19 cellular contexts compared by ENCODE assay signal in the genomic region with DNA sequence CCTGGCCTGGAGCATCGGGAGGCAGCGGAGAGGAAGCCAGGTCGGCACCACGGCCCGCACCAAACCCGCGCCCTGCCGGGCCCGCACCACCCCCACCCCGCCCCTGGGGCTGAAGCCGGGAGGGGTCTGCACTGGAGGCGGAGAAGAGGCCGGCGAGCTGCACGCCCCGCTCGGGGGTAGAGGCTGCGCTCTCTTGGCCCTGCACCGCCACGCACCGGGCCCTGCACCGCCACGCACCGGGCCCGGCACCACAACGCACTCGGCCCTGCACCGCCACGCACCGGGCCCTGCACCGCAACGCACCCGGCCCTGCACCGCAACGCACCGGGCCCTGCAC. TPM values are rescaled to one million over a fixed set of nuclear protein-coding genes. Genes with fewer than 3 reads are reported as not detected.
DNase-seq lines count a peak whose midpoint lies in the region; ATAC-seq, FAIRE-seq and TF ChIP-seq lines count a peak whose summit lies in the region.
"Had no signal": no experiment of that assay in that cellular context is flagged by ENCODE, and none has a peak within 500 bp of the region (broad histone marks: within the 10 kb centered on the region; RNA-seq: fewer than 3 reads in every experiment).

No MANE protein-coding gene starts in this region.

- no peaks in the 10 kb centered on the region for H3K27me3 ChIP-seq in BLaER1
- no peaks in the 10 kb centered on the region for H3K27me3 ChIP-seq in CD8-positive, alpha-beta T cell (ENCODE audit: insufficient read depth, low read length)
- peaks cover 25% of the 10 kb centered on the region for H3K27me3 ChIP-seq in osteoblast (ENCODE audit: insufficient read depth, low read length)
- H3K27me3 ChIP-seq in pancreas, result peaks cover 0 to 5% (median 0%) of the 10 kb centered on the region in 4 donors
- peaks cover 7 to 31% (median 15%) of the 10 kb centered on the region in 3 donors for H3K27me3 ChIP-seq in sigmoid colon

- peak overlapping the region; percentile 43 for H3K4me3 Mint-ChIP-seq in CD8-positive, alpha-beta T cell
- H3K4me3 Mint-ChIP-seq: B cell, HFFc6 had no signal

- TF ChIP-seq EP300 in sigmoid colon (IDR thresholded peaks at IDR 0.05), result no peak

- H3K36me3 Mint-ChIP-seq in CD8-positive, alpha-beta T cell, result no peaks in the 10 kb centered on the region
- H3K36me3 Mint-ChIP-seq: CD14-positive monocyte; CD8-positive, alpha-beta memory T cell had no signal

- H3K27me3 Mint-ChIP-seq in CD8-positive, alpha-beta T cell (ENCODE audit: low read depth), result peaks cover 43% of the 10 kb centered on the region

- intact Hi-C loops in CD8-positive, alpha-beta T cell (cut with DNase I, micrococcal nuclease), result no loop called here
- intact Hi-C loops in pancreas (cut with DNase I) (no loop called here), sigmoid colon (cut with DNase I) (no loop called here)

- H3K4me2 ChIP-seq in BLaER1 (peak overlapping the region; percentile 87), osteoblast (ENCODE audit: insufficient read depth, low read length) (no peak overlapping the region)

- H3K4me3 ChIP-seq in BLaER1, result peak overlapping the region; percentile 52; the same call in 1 of the 2 replicates
- no peak overlapping the region for H3K4me3 ChIP-seq in CD8-positive, alpha-beta T cell (ENCODE audit: low read depth, low read length)
- no peak overlapping the region for H3K4me3 ChIP-seq in osteoblast (ENCODE audit: insufficient read depth, low read length)
- no peak overlapping the region for H3K4me3 ChIP-seq in pancreas
- H3K4me3 ChIP-seq in sigmoid colon, result no peak overlapping the region

- H3K27ac Mint-ChIP-seq in CD8-positive, alpha-beta T cell, result no peak overlapping the region
- H3K27ac Mint-ChIP-seq: B cell; CD14-positive monocyte; CD8-positive, alpha-beta memory T cell; HFFc6 had no signal

- DNase-seq in CD8-positive, alpha-beta T cell, result no peak
- DNase-seq in osteoblast (ENCODE audit: insufficient read length, low spot score, missing footprints) (peak; percentile 41), pancreas (no peak), sigmoid colon (no peak)
- DNase-seq: Caco-2; CD8-positive, alpha-beta memory T cell; DMS 273 treated with DMSO at 0.1 percent for 48 hours; HCEC 1CT; HFFc6 had no signal

- 0 out of 2 replicates have a peak overlapping the region, but pooled peaks have one; percentile 12 for H3K9ac ChIP-seq in BLaER1

- no peaks in the 10 kb centered on the region for H3K79me2 ChIP-seq in osteoblast (ENCODE audit: insufficient read depth, low read length)

- POLR2A ChIA-PET in CD8-positive, alpha-beta T cell (lab: Charles Lee), result no interaction called here

- peaks cover 55% of the 10 kb centered on the region for H3K4me1 ChIP-seq in BLaER1
- no peaks in the 10 kb centered on the region for H3K4me1 ChIP-seq in CD8-positive, alpha-beta T cell (ENCODE audit: insufficient read depth, low read length)
- no peaks in the 10 kb centered on the region for H3K4me1 ChIP-seq in osteoblast (ENCODE audit: insufficient read depth, low read length)
- no peaks in the 10 kb centered on the region for H3K4me1 ChIP-seq in pancreas
- peaks cover 0 to 20% (median 16%) of the 10 kb centered on the region in 4 donors for H3K4me1 ChIP-seq in sigmoid colon
- H3K4me1 ChIP-seq: Caco-2 had no signal

- 67 to 69% methylated on average over 33 to 36 of the region's 36 CpGs for WGBS in pancreas, 2 donors
- 80 to 88% methylated on average over 36 of the region's 36 CpGs for WGBS in sigmoid colon, 2 donors

- H3K9me3 ChIP-seq in BLaER1 (no peaks in the 10 kb centered on the region), KOPT-K1 (ENCODE audit: insufficient read depth, low read length, poor library complexity, severe bottlenecking) (no peaks in the 10 kb centered on the region), osteoblast (ENCODE audit: low read depth, low read length) (no peaks in the 10 kb centered on the region), pancreas (no peaks in the 10 kb centered on the region), sigmoid colon (no peaks in the 10 kb centered on the region)
- no peaks in the 10 kb centered on the region for H3K9me3 ChIP-seq in CD8-positive, alpha-beta T cell (ENCODE audit: low read length)
- H3K9me3 ChIP-seq: Caco-2 had no signal

- FAIRE-seq in pancreas (lab: Jason Lieb, UNC), result no peak
- FAIRE-seq: A204.1, H1, HepG2, HTR-8/SVneo had no signal

- no peak for TF ChIP-seq CTCF in CD8-positive, alpha-beta T cell (IDR thresholded peaks at IDR 0.05)
- TF ChIP-seq CTCF in osteoblast (IDR thresholded peaks at IDR 0.05; ENCODE audit: extremely low read depth, low read depth, low read length) (no peak), pancreas (IDR thresholded peaks at IDR 0.05) (no peak), sigmoid colon (IDR thresholded peaks at IDR 0.05) (no peak)

- no peak for ATAC-seq in CD8-positive, alpha-beta T cell
- no peak for ATAC-seq in GM18861 (IDR thresholded peaks at IDR 0.05; ENCODE audit: unreplicated experiment)
- no peak for ATAC-seq in pancreas
- ATAC-seq: HepG2 had no signal

- no peak overlapping the region for H2AFZ ChIP-seq in osteoblast (ENCODE audit: low read length)

- TF ChIP-seq POLR2A in sigmoid colon (IDR thresholded peaks at IDR 0.05), result no peak

- H3K9me3 Mint-ChIP-seq in CD8-positive, alpha-beta T cell, result no peaks in the 10 kb centered on the region
- H3K9me3 Mint-ChIP-seq: CD8-positive, alpha-beta memory T cell had no signal

- H4K20me1 ChIP-seq in BLaER1 (0 out of 2 replicates have a peak, but pooled peaks cover 6% of the 10 kb centered on the region), osteoblast (ENCODE audit: insufficient read depth, low read length) (no peaks in the 10 kb centered on the region)

- peaks cover 3% of the 10 kb centered on the region for H3K4me1 Mint-ChIP-seq in CD8-positive, alpha-beta T cell (ENCODE audit: low read depth)
- H3K4me1 Mint-ChIP-seq: B cell, CD14-positive monocyte had no signal

- H3K36me3 ChIP-seq in BLaER1 (no peaks in the 10 kb centered on the region), KOPT-K1 (ENCODE audit: insufficient read depth, low read length) (peaks cover 7% of the 10 kb centered on the region; the same call in 1 of the 2 replicates), osteoblast (ENCODE audit: insufficient read depth, low read length) (no peaks in the 10 kb centered on the region), pancreas (no peaks in the 10 kb centered on the region), sigmoid colon (no peaks in the 10 kb centered on the region)
- H3K36me3 ChIP-seq in CD8-positive, alpha-beta T cell (ENCODE audit: insufficient read depth, low read length), result no peaks in the 10 kb centered on the region

- CTCF ChIA-PET in CD8-positive, alpha-beta T cell (lab: Charles Lee), result no interaction called here

- H3K27ac ChIP-seq in BLaER1 (0 out of 2 replicates have a peak overlapping the region, but pooled peaks have one; percentile 47), KOPT-K1 (ENCODE audit: low read depth, low read length, poor library complexity, severe bottlenecking) (peak overlapping the region; percentile 51), osteoblast (ENCODE audit: low read depth, low read length) (no peak overlapping the region), pancreas (no peak overlapping the region), sigmoid colon (no peak overlapping the region)
- H3K27ac ChIP-seq in CD8-positive, alpha-beta T cell (ENCODE audit: low read depth, low read length), result no peak overlapping the region

RNA-seq across cellular contexts. Expression of gene MUC20, which starts 41.4 kb away (rescaled TPM):
- total RNA-seq in CD8-positive, alpha-beta T cell, result 1 to 10 TPM; 1.6 to 1.7 TPM
- total RNA-seq in osteoblast (0.36 and 1.2 TPM in 2 replicates), pancreas (10 to 100 TPM in 2 of 6 donors, 1 to 10 TPM in 4; 5.2 to 35.9 (median 8.5) TPM), sigmoid colon (10 to 100 TPM in 2 of 4 donors, 1 to 10 TPM in 2; 2.9 to 20.8 (median 7.1) TPM)
- polyA plus RNA-seq in pancreas (10 to 100 TPM; 28.8 to 30.4 TPM), sigmoid colon (10 to 100 TPM in 2 of 3 donors, 1 to 10 TPM in 1; 7.8 to 48.7 (median 13.9) TPM)
- total RNA-seq: Daoy had no signal
- polyA plus RNA-seq: CD14-positive monocyte; CD8-positive, alpha-beta memory T cell had no signal

RNA-seq across cellular contexts. Expression of gene MUC4, which starts 49.5 kb away (rescaled TPM):
- total RNA-seq in CD8-positive, alpha-beta T cell, result not detected
- total RNA-seq in osteoblast, result not detected in 2 replicates
- under 1 TPM; 0.06 to 0.59 (median 0.27) TPM for total RNA-seq in pancreas
- polyA plus RNA-seq in pancreas, result under 1 TPM; 0.04 to 0.05 TPM
- total RNA-seq in sigmoid colon, result 1 to 10 TPM in 1 of 4 donors, under 1 TPM in 2, not detected in 1; under 0.01 to 6.4 (median 0.36) TPM
- 100 to 1,000 TPM in 1 of 3 donors, 1 to 10 TPM in 2; 8.4 to 195 (median 8.8) TPM for polyA plus RNA-seq in sigmoid colon
- total RNA-seq: Daoy, HepG2, HFFc6 had no signal
- polyA plus RNA-seq: CD14-positive monocyte; CD8-positive, alpha-beta memory T cell; HepG2 had no signal

Comparison
In these comparisons a context has a peak if more than half of its experiments do, and no peak if none do; other contexts are left out.
1. H3K27ac ChIP-seq: peak in BLaER1 (single experiment) and KOPT-K1 (single experiment); none in CD8-positive, alpha-beta T cell (single experiment), osteoblast (single experiment), pancreas (0 of 4) and sigmoid colon (0 of 4).